In genomic region chr1:181129771-181130606, GRCh38 we compare ENCODE assay signal across 13 cellular contexts. TPM values are rescaled to one million over a fixed set of nuclear protein-coding genes. Genes with fewer than 3 reads are reported as not detected.
DNase-seq lines count a peak whose midpoint lies in the region; ATAC-seq and TF ChIP-seq lines count a peak whose summit lies in the region.
"Had no signal": no experiment of that assay in that cellular context is flagged by ENCODE, and none has a peak within 500 bp of the region (broad histone marks: within the 10 kb centered on the region; RNA-seq: fewer than 3 reads in every experiment).

No MANE protein-coding gene starts in this region.

- no peak overlapping the region for H3K4me3 ChIP-seq in KMS-11 (IDR thresholded peaks at IDR 0.05; ENCODE audit: insufficient read depth, low read depth, low read length)

- H3K36me3 ChIP-seq in KMS-11 (ENCODE audit: insufficient read depth): no peaks in the 10 kb centered on the region

- no peak overlapping the region for H3K9ac ChIP-seq in KMS-11

- H3K27ac Mint-ChIP-seq in activated naive CD8-positive, alpha-beta T cell treated with anti-CD3 and anti-CD28 coated beads, Interleukin-2, amount 10 ng/mL, durations not matched to agents 7 days and 5 days: peak overlapping the region; percentile 25
- H3K27ac Mint-ChIP-seq in activated naive CD8-positive, alpha-beta T cell treated with anti-CD3 and anti-CD28 coated beads for 36 hours: no peak overlapping the region
- H3K27ac Mint-ChIP-seq in brain: peak overlapping the region; percentile 90 to 97 (median 95)
- H3K27ac Mint-ChIP-seq in stimulated activated effector memory CD8-positive, alpha-beta T cell treated with anti-CD3 and anti-CD28 coated beads, Interleukin-12 subunit alpha, Interleukin-12 subunit beta, amount 100 ng/mL, for 72 hours: peak overlapping the region; percentile 32
- H3K27ac Mint-ChIP-seq: activated CD4-positive, alpha-beta T cell treated with anti-CD3 and anti-CD28 coated beads, Interleukin-2, amount 10 ng/mL, durations not matched to agents 7 days and 5 days; progenitor cell of endocrine pancreas had no signal

- H3K27me3 Mint-ChIP-seq in activated naive CD8-positive, alpha-beta T cell treated with anti-CD3 and anti-CD28 coated beads, Interleukin-2, amount 10 ng/mL, durations not matched to agents 7 days and 5 days: peaks cover 3% of the 10 kb centered on the region
- H3K27me3 Mint-ChIP-seq in activated naive CD8-positive, alpha-beta T cell treated with anti-CD3 and anti-CD28 coated beads for 36 hours: peaks cover 15% of the 10 kb centered on the region
- peaks cover 3% of the 10 kb centered on the region for H3K27me3 Mint-ChIP-seq in brain
- H3K27me3 Mint-ChIP-seq: activated CD4-positive, alpha-beta T cell treated with anti-CD3 and anti-CD28 coated beads, Interleukin-2, amount 10 ng/mL, durations not matched to agents 7 days and 5 days had no signal

- no peak for ATAC-seq in activated naive CD8-positive, alpha-beta T cell treated with anti-CD3 and anti-CD28 coated beads, Interleukin-2, amount 10 ng/mL, durations not matched to agents 7 days and 5 days (ENCODE audit: low read depth)
- no peak for ATAC-seq in stimulated activated effector memory CD8-positive, alpha-beta T cell treated with anti-CD3 and anti-CD28 coated beads, Interleukin-12 subunit alpha, Interleukin-12 subunit beta, amount 100 ng/mL, for 72 hours
- ATAC-seq in GM18907 (IDR thresholded peaks at IDR 0.05; ENCODE audit: unreplicated experiment): no peak

- TF ChIP-seq CTCF in KMS-11 (conservative IDR thresholded peaks at IDR 0.05; ENCODE audit: low read depth, low read length) (no peak), brain (conservative IDR thresholded peaks at IDR 0.05) (no peak)

- H3K79me2 ChIP-seq in KMS-11 (ENCODE audit: insufficient read depth, low read depth): no peaks in the 10 kb centered on the region

- no peak overlapping the region for H3K4me2 ChIP-seq in KMS-11

- no peak overlapping the region for H3K27ac ChIP-seq in KMS-11

- POLR2A ChIA-PET in activated naive CD8-positive, alpha-beta T cell treated with anti-CD3 and anti-CD28 coated beads, Interleukin-2, amount 10 ng/mL, durations not matched to agents 7 days and 5 days (lab: Charles Lee): no interaction called here

- no peaks in the 10 kb centered on the region for H3K36me3 Mint-ChIP-seq in activated naive CD8-positive, alpha-beta T cell treated with anti-CD3 and anti-CD28 coated beads, Interleukin-2, amount 10 ng/mL, durations not matched to agents 7 days and 5 days
- H3K36me3 Mint-ChIP-seq in activated naive CD8-positive, alpha-beta T cell treated with anti-CD3 and anti-CD28 coated beads for 36 hours: no peaks in the 10 kb centered on the region
- no peaks in the 10 kb centered on the region for H3K36me3 Mint-ChIP-seq in brain
- H3K36me3 Mint-ChIP-seq in stimulated activated effector memory CD8-positive, alpha-beta T cell treated with anti-CD3 and anti-CD28 coated beads, Interleukin-12 subunit alpha, Interleukin-12 subunit beta, amount 100 ng/mL, for 72 hours: peaks cover 11% of the 10 kb centered on the region
- H3K36me3 Mint-ChIP-seq: immature natural killer cell had no signal

- peaks cover 24% of the 10 kb centered on the region for H3K4me1 ChIP-seq in KMS-11 (ENCODE audit: low read depth, poor library complexity, severe bottlenecking)

- no peaks in the 10 kb centered on the region for H3K27me3 ChIP-seq in KMS-11 (ENCODE audit: insufficient read depth, low read depth)

- H3K4me3 Mint-ChIP-seq in activated naive CD8-positive, alpha-beta T cell treated with anti-CD3 and anti-CD28 coated beads, Interleukin-2, amount 10 ng/mL, durations not matched to agents 7 days and 5 days: no peak overlapping the region
- no peak overlapping the region for H3K4me3 Mint-ChIP-seq in activated naive CD8-positive, alpha-beta T cell treated with anti-CD3 and anti-CD28 coated beads for 36 hours
- peak overlapping the region in 1 of 5 experiments; percentile 45 for H3K4me3 Mint-ChIP-seq in brain
- no peak overlapping the region for H3K4me3 Mint-ChIP-seq in stimulated activated effector memory CD8-positive, alpha-beta T cell treated with anti-CD3 and anti-CD28 coated beads, Interleukin-12 subunit alpha, Interleukin-12 subunit beta, amount 100 ng/mL, for 72 hours
- H3K4me3 Mint-ChIP-seq: activated CD4-positive, alpha-beta T cell treated with anti-CD3 and anti-CD28 coated beads, Interleukin-2, amount 10 ng/mL, durations not matched to agents 7 days and 5 days had no signal

- DNase-seq in activated naive CD8-positive, alpha-beta T cell treated with anti-CD3 and anti-CD28 coated beads, Interleukin-2, amount 10 ng/mL, durations not matched to agents 7 days and 5 days: no peak
- DNase-seq in activated naive CD8-positive, alpha-beta T cell treated with anti-CD3 and anti-CD28 coated beads for 36 hours: no peak
- no peak for DNase-seq in stimulated activated effector memory CD8-positive, alpha-beta T cell treated with anti-CD3 and anti-CD28 coated beads, Interleukin-12 subunit alpha, Interleukin-12 subunit beta, amount 100 ng/mL, for 72 hours (ENCODE audit: low spot score in 2 of 2)
- no peak for DNase-seq in SKM-1 treated with dmso at 0.1 percent for 144 hours (lab: John Stamatoyannopoulos, UW; ENCODE audit: unreplicated experiment)
- no peak for DNase-seq in glomerular visceral epithelial cell (ENCODE audit: extremely low spot score)
- DNase-seq: activated CD4-positive, alpha-beta T cell treated with anti-CD3 and anti-CD28 coated beads, Interleukin-2, amount 10 ng/mL, durations not matched to agents 7 days and 5 days; effector CD8-positive, alpha-beta T cell; foreskin fibroblast; immature natural killer cell had no signal

- peaks cover 51% of the 10 kb centered on the region for H3K4me1 Mint-ChIP-seq in activated naive CD8-positive, alpha-beta T cell treated with anti-CD3 and anti-CD28 coated beads, Interleukin-2, amount 10 ng/mL, durations not matched to agents 7 days and 5 days
- peaks cover 35% of the 10 kb centered on the region for H3K4me1 Mint-ChIP-seq in activated naive CD8-positive, alpha-beta T cell treated with anti-CD3 and anti-CD28 coated beads for 36 hours
- peaks cover 80% of the 10 kb centered on the region for H3K4me1 Mint-ChIP-seq in brain
- H3K4me1 Mint-ChIP-seq in stimulated activated effector memory CD8-positive, alpha-beta T cell treated with anti-CD3 and anti-CD28 coated beads, Interleukin-12 subunit alpha, Interleukin-12 subunit beta, amount 100 ng/mL, for 72 hours: peaks cover 68% of the 10 kb centered on the region

- no peaks in the 10 kb centered on the region for H3K9me3 Mint-ChIP-seq in activated naive CD8-positive, alpha-beta T cell treated with anti-CD3 and anti-CD28 coated beads, Interleukin-2, amount 10 ng/mL, durations not matched to agents 7 days and 5 days
- no peaks in the 10 kb centered on the region for H3K9me3 Mint-ChIP-seq in activated naive CD8-positive, alpha-beta T cell treated with anti-CD3 and anti-CD28 coated beads for 36 hours
- peaks cover 0 to 5% (median 0%) of the 10 kb centered on the region in 5 experiments for H3K9me3 Mint-ChIP-seq in brain
- H3K9me3 Mint-ChIP-seq in stimulated activated effector memory CD8-positive, alpha-beta T cell treated with anti-CD3 and anti-CD28 coated beads, Interleukin-12 subunit alpha, Interleukin-12 subunit beta, amount 100 ng/mL, for 72 hours: no peaks in the 10 kb centered on the region
- H3K9me3 Mint-ChIP-seq: activated CD4-positive, alpha-beta T cell treated with anti-CD3 and anti-CD28 coated beads, Interleukin-2, amount 10 ng/mL, durations not matched to agents 7 days and 5 days had no signal

- peak overlapping the region; percentile 8; the same call in 1 of the 2 replicates for H2AFZ ChIP-seq in KMS-11 (ENCODE audit: low read depth)

- H4K20me1 ChIP-seq in KMS-11 (ENCODE audit: insufficient read depth): no peaks in the 10 kb centered on the region

RNA-seq across cellular contexts. Expression of gene IER5, which starts 41.5 kb away (rescaled TPM):
- 10 to 100 TPM; 36.6 to 36.8 TPM for total RNA-seq in activated naive CD8-positive, alpha-beta T cell treated with anti-CD3 and anti-CD28 coated beads, Interleukin-2, amount 10 ng/mL, durations not matched to agents 7 days and 5 days
- 10 to 100 TPM; 29.7 to 30.3 TPM for total RNA-seq in activated naive CD8-positive, alpha-beta T cell treated with anti-CD3 and anti-CD28 coated beads for 36 hours
- 12.4 TPM for polyA plus RNA-seq in brain (ENCODE audit: insufficient read depth, low read depth, low replicate concordance)
